Comparison of ENCODE assay signal across 34 cellular contexts in the genomic region with DNA sequence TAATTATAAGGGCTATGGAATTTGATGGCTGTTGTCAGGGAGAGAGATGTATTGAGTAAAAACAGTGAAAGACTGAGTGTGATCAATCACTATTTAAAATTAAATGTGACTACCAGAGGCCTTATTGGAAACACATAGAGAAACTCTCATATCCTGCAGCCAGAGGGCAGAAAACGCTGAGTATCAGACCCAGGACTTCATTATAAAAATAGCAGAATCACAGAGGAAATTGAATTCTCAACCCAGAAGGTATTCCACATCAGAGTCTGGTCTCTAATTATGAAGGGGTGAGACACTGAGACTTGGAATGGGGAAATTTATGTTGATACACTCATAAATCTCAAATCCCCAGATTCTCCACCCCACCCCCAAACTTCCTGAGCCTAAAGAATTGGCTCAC.
DNase-seq lines count a peak whose midpoint lies in the region; ATAC-seq and TF ChIP-seq lines count a peak whose summit lies in the region.
"Had no signal": no experiment of that assay in that cellular context is flagged by ENCODE, and none has a peak within 500 bp of the region (broad histone marks: within the 10 kb centered on the region; RNA-seq: fewer than 3 reads in every experiment).

No MANE protein-coding gene starts in this region.

- H3K9ac ChIP-seq in adipocyte (ENCODE audit: low read length), result no peak overlapping the region

- H3K4me3 ChIP-seq in adipocyte (ENCODE audit: low read length) (no peak overlapping the region), fibroblast of mammary gland (ENCODE audit: control insufficient read depth, low read depth, low read length) (no peak overlapping the region)
- H3K4me3 ChIP-seq: gastroesophageal sphincter, right lobe of liver, tibial artery had no signal

- H3K9me3 ChIP-seq in adipocyte (ENCODE audit: control insufficient read depth, low read length), result no peaks in the 10 kb centered on the region
- H3K9me3 ChIP-seq: BE2C, gastroesophageal sphincter, neutrophil, right lobe of liver, tibial artery had no signal

- H3K36me3 ChIP-seq in adipocyte (ENCODE audit: control insufficient read depth, insufficient read depth, low read length, severe bottlenecking), result no peaks in the 10 kb centered on the region
- H3K36me3 ChIP-seq: BE2C, gastroesophageal sphincter, neutrophil, right lobe of liver, tibial artery had no signal

- TF ChIP-seq CTCF in fibroblast of mammary gland (conservative IDR thresholded peaks at IDR 0.05; ENCODE audit: control insufficient read depth, insufficient read depth, low read depth, low read length), result peak; percentile 8

- H3K36me3 Mint-ChIP-seq in activated naive CD4-positive, alpha-beta T cell treated with anti-CD3 and anti-CD28 coated beads for 36 hours (ENCODE audit: low read depth), result no peaks in the 10 kb centered on the region
- no peaks in the 10 kb centered on the region for H3K36me3 Mint-ChIP-seq in stimulated activated memory B cell treated with anti-CD40 and anti-IgM and Interleukin-4, amounts not matched to agents 10 μg/mL and 1 μg/mL and 100 μg/mL, for 72 hours
- H3K36me3 Mint-ChIP-seq: activated naive CD4-positive, alpha-beta T cell treated with anti-CD3 and anti-CD28 coated beads, Interleukin-2, amount 50 U/mL, for 72 hours; CD8-positive, alpha-beta memory T cell had no signal

- ATAC-seq in stimulated activated memory B cell treated with anti-CD40 and anti-IgM and Interleukin-4, amounts not matched to agents 10 μg/mL and 1 μg/mL and 100 μg/mL, for 72 hours, result no peak
- ATAC-seq: activated naive CD4-positive, alpha-beta T cell treated with anti-CD3 and anti-CD28 coated beads, Interleukin-2, amount 50 U/mL, for 72 hours; esophagus mucosa; gastroesophageal sphincter; naive thymus-derived CD4-positive, alpha-beta T cell; right lobe of liver had no signal

- H3K4me3 Mint-ChIP-seq in activated naive CD4-positive, alpha-beta T cell treated with anti-CD3 and anti-CD28 coated beads for 36 hours, result no peak overlapping the region
- no peak overlapping the region for H3K4me3 Mint-ChIP-seq in stimulated activated memory B cell treated with anti-CD40 and anti-IgM and Interleukin-4, amounts not matched to agents 10 μg/mL and 1 μg/mL and 100 μg/mL, for 72 hours
- H3K4me3 Mint-ChIP-seq: activated T-helper 1 cell treated with anti-CD3 and anti-CD28 coated beads, Interleukin-12 subunit alpha, Interleukin-12 subunit beta, Interleukin-2, Interleukin-4 antibody, amounts not matched to agents 30 ng/mL and 10 ng/mL and 1 ng/mL, durations not matched to agents 14 hours and 24 hours and 36 hours; CD8-positive, alpha-beta memory T cell; naive thymus-derived CD4-positive, alpha-beta T cell had no signal

- no peaks in the 10 kb centered on the region for H3K9me3 Mint-ChIP-seq in activated naive CD4-positive, alpha-beta T cell treated with anti-CD3 and anti-CD28 coated beads for 36 hours
- H3K9me3 Mint-ChIP-seq in stimulated activated memory B cell treated with anti-CD40 and anti-IgM and Interleukin-4, amounts not matched to agents 10 μg/mL and 1 μg/mL and 100 μg/mL, for 72 hours, result no peaks in the 10 kb centered on the region
- H3K9me3 Mint-ChIP-seq: activated naive CD4-positive, alpha-beta T cell treated with anti-CD3 and anti-CD28 coated beads, Interleukin-2, amount 50 U/mL, for 72 hours; CD8-positive, alpha-beta memory T cell had no signal

- no peaks in the 10 kb centered on the region for H3K27me3 ChIP-seq in adipocyte (replicated peaks; ENCODE audit: control insufficient read depth, insufficient read depth, low read length)
- H3K27me3 ChIP-seq: BE2C, gastroesophageal sphincter, right lobe of liver, tibial artery had no signal

- no peaks in the 10 kb centered on the region for H3K27me3 Mint-ChIP-seq in activated naive CD4-positive, alpha-beta T cell treated with anti-CD3 and anti-CD28 coated beads for 36 hours (ENCODE audit: low read depth)
- H3K27me3 Mint-ChIP-seq in stimulated activated memory B cell treated with anti-CD40 and anti-IgM and Interleukin-4, amounts not matched to agents 10 μg/mL and 1 μg/mL and 100 μg/mL, for 72 hours, result no peaks in the 10 kb centered on the region

- H3K27ac Mint-ChIP-seq in activated naive CD4-positive, alpha-beta T cell treated with anti-CD3 and anti-CD28 coated beads for 36 hours, result no peak overlapping the region
- H3K27ac Mint-ChIP-seq in stimulated activated memory B cell treated with anti-CD40 and anti-IgM and Interleukin-4, amounts not matched to agents 10 μg/mL and 1 μg/mL and 100 μg/mL, for 72 hours, result peak overlapping the region; percentile 33
- H3K27ac Mint-ChIP-seq: activated naive CD4-positive, alpha-beta T cell treated with anti-CD3 and anti-CD28 coated beads, Interleukin-2, amount 50 U/mL, for 72 hours; activated T-helper 1 cell treated with anti-CD3 and anti-CD28 coated beads, Interleukin-12 subunit alpha, Interleukin-12 subunit beta, Interleukin-2, Interleukin-4 antibody, amounts not matched to agents 30 ng/mL and 10 ng/mL and 1 ng/mL, durations not matched to agents 14 hours and 24 hours and 36 hours; CD8-positive, alpha-beta memory T cell; progenitor cell of endocrine pancreas had no signal

- CTCF ChIA-PET in activated naive CD4-positive, alpha-beta T cell treated with anti-CD3 and anti-CD28 coated beads for 36 hours (lab: Charles Lee), result interaction anchor here (0.5 to 1.8 kb wide), 3 partner anchors 12 to 69 kb away, joined by 3 to 4 read pairs (median 3); a partner anchor contains a TSS

- intact Hi-C loops in activated naive CD4-positive, alpha-beta T cell treated with anti-CD3 and anti-CD28 coated beads for 36 hours (cut with micrococcal nuclease), result loop anchor here (1.0 to 5.0 kb wide), 3 partner anchors 69 to 400 kb away; no protein-coding TSS in a partner anchor

- peaks cover 6% of the 10 kb centered on the region for H3K4me1 ChIP-seq in adipocyte (ENCODE audit: control insufficient read depth, insufficient read depth, low read length)
- H3K4me1 ChIP-seq: BE2C, right lobe of liver, tibial artery had no signal

- DNase-seq in activated naive CD4-positive, alpha-beta T cell treated with anti-CD3 and anti-CD28 coated beads for 36 hours, result peak; percentile 34
- DNase-seq in activated naive CD4-positive, alpha-beta T cell treated with Interleukin-2 at 50 U/mL for 16 hours, result no peak
- peak; percentile 28 for DNase-seq in adipocyte (ENCODE audit: low read depth)
- no peak for DNase-seq in fibroblast of mammary gland (ENCODE audit: low read depth)
- DNase-seq in activated CD8-positive, alpha-beta memory T cell treated with anti-CD3 and anti-CD28 coated beads, Interleukin-2, amount 50 U/mL, for 48 hours, result no peak
- no peak for DNase-seq in T-helper 2 cell
- DNase-seq in activated CD8-positive, alpha-beta memory T cell treated with anti-CD3 and anti-CD28 coated beads for 24 hours, result no peak
- DNase-seq: activated CD4-positive, alpha-beta T cell treated with anti-CD3 and anti-CD28 coated beads, Interleukin-2, amount 50 U/mL, for 1 hour; activated CD8-positive, alpha-beta memory T cell treated with anti-CD3 and anti-CD28 coated beads, Interleukin-2, amount 50 U/mL, for 4 hours; anterior cingulate cortex; BE2C; CD8-positive, alpha-beta memory T cell; cortex of kidney; H7; kidney glomerular epithelial cell; midbrain; MM.1S; NCI-H1105 treated with DMSO at 0.1 percent for 48 hours; NCI-H2029 treated with DMSO at 0.1 percent for 48 hours; NCI-H526; right lobe of liver; SIG-M5; stimulated activated CD4-positive, alpha-beta T cell treated with anti-CD3 and anti-CD28 coated beads, Interleukin-12 subunit alpha, Interleukin-12 subunit beta, amount 100 ng/mL, for 4 hours; stimulated activated CD4-positive, alpha-beta T cell treated with anti-CD3 and anti-CD28 coated beads, Interleukin-2, amount 100 ng/mL, for 48 hours; T1000; tibial artery had no signal

- peaks cover 18% of the 10 kb centered on the region for H3K4me1 Mint-ChIP-seq in activated naive CD4-positive, alpha-beta T cell treated with anti-CD3 and anti-CD28 coated beads for 36 hours (ENCODE audit: low read depth)
- peaks cover 49% of the 10 kb centered on the region for H3K4me1 Mint-ChIP-seq in stimulated activated memory B cell treated with anti-CD40 and anti-IgM and Interleukin-4, amounts not matched to agents 10 μg/mL and 1 μg/mL and 100 μg/mL, for 72 hours
- H3K4me1 Mint-ChIP-seq: CD8-positive, alpha-beta memory T cell had no signal

Comparison
In these comparisons a context has a peak if more than half of its experiments do, and no peak if none do; other contexts are left out.
1. DNase-seq: peak in activated naive CD4-positive, alpha-beta T cell treated with anti-CD3 and anti-CD28 coated beads for 36 hours (single experiment) and adipocyte (single experiment); none in activated naive CD4-positive, alpha-beta T cell treated with Interleukin-2 at 50 U/mL for 16 hours (single experiment), fibroblast of mammary gland (single experiment), activated CD8-positive, alpha-beta memory T cell treated with anti-CD3 and anti-CD28 coated beads, Interleukin-2, amount 50 U/mL, for 48 hours (single experiment), T-helper 2 cell (0 of 5) and activated CD8-positive, alpha-beta memory T cell treated with anti-CD3 and anti-CD28 coated beads for 24 hours (single experiment).